Comparison of ENCODE assay signal across 15 cellular contexts in genomic region chr5:81234299-81234698, GRCh38. TPM values are rescaled to one million over a fixed set of nuclear protein-coding genes. Genes with fewer than 3 reads are reported as not detected.
A peak's percentile ranks its signal among the peaks of the same experiment; 100 is the strongest.
DNase-seq lines count a peak whose midpoint lies in the region; ATAC-seq and TF ChIP-seq lines count a peak whose summit lies in the region.
"Had no signal": no experiment of that assay in that cellular context is flagged by ENCODE, and none has a peak within 500 bp of the region (broad histone marks: within the 10 kb centered on the region; RNA-seq: fewer than 3 reads in every experiment).

No MANE protein-coding gene starts in this region.

- no peak overlapping the region for H3K4me3 ChIP-seq in cardiac muscle cell
- H3K4me3 ChIP-seq in gastroesophageal sphincter: no peak overlapping the region
- no peak overlapping the region for H3K4me3 ChIP-seq in ovary
- no peak overlapping the region for H3K4me3 ChIP-seq in uterus

- intact Hi-C loops in Right ventricle myocardium inferior (cut with DNase I) (no loop called here), ovary (cut with DNase I) (loop anchor here in 1 of 4 donors (10.0 kb wide), 1 partner anchor 61 kb away; no protein-coding TSS in a partner anchor), uterus (cut with DNase I; ENCODE audit: low total_unique reads) (no loop called here)

- H3K27ac ChIP-seq in cardiac muscle cell (peak overlapping the region; percentile 77), gastroesophageal sphincter (peak overlapping the region in 3 of 4 donors; percentile 50 to 81 (median 61)), ovary (peak overlapping the region; percentile 10 to 90), uterus (peak overlapping the region; percentile 73 to 76)
- H3K27ac ChIP-seq: brain microvascular endothelial cell, neutrophil had no signal

- no peaks in the 10 kb centered on the region for H3K27me3 ChIP-seq in cardiac muscle cell
- H3K27me3 ChIP-seq in gastroesophageal sphincter: no peaks in the 10 kb centered on the region
- no peaks in the 10 kb centered on the region for H3K27me3 ChIP-seq in ovary
- H3K27me3 ChIP-seq in uterus: no peaks in the 10 kb centered on the region
- H3K27me3 ChIP-seq: brain microvascular endothelial cell had no signal

- TF ChIP-seq CTCF in cardiac muscle cell (IDR thresholded peaks at IDR 0.05; ENCODE audit: low read depth, low read length) (no peak), gastroesophageal sphincter (IDR thresholded peaks at IDR 0.05) (no peak), ovary (IDR thresholded peaks at IDR 0.05) (no peak), uterus (IDR thresholded peaks at IDR 0.05) (no peak)

- ATAC-seq in Right ventricle myocardium inferior: no peak
- ATAC-seq in gastroesophageal sphincter: no peak
- ATAC-seq: SK-N-SH treated with all-trans-retinoic acid at 6 μM for 48 hours had no signal

- TF ChIP-seq POLR2A in gastroesophageal sphincter (IDR thresholded peaks at IDR 0.05) (no peak), ovary (IDR thresholded peaks at IDR 0.05) (no peak), uterus (IDR thresholded peaks at IDR 0.05) (no peak)

- H3K4me1 ChIP-seq in cardiac muscle cell (ENCODE audit: low read depth) (peaks cover 51% of the 10 kb centered on the region), gastroesophageal sphincter (peaks cover 4 to 43% (median 10%) of the 10 kb centered on the region in 3 donors), ovary (ENCODE audit: insufficient read depth) (peaks cover 24% of the 10 kb centered on the region), uterus (peaks cover 11 to 12% of the 10 kb centered on the region in 2 donors)

- WGBS in gastroesophageal sphincter (ENCODE audit: low coverage in 1 of 2), 2 donors: 83% methylated on average over 5 of the region's 7 CpGs; no CpG with 5 or more reads in 1 of the 2 donors
- WGBS in ovary, 3 donors: 54 to 62% (median 58%) methylated on average over 7 of the region's 7 CpGs

- DNase-seq in cardiac muscle cell (ENCODE audit: low read depth in 1 of 2, low spot score in 1 of 2) (no peak), Right ventricle myocardium inferior (ENCODE audit: missing footprints) (no peak), ovary (peak in 1 of 5 donors; percentile 30), uterus (no peak), epidermal melanocyte (ENCODE audit: insufficient read length, low spot score) (no peak), NCI-H69 (lab: John Stamatoyannopoulos, UW) (no peak)
- DNase-seq in stimulated activated CD4-positive, alpha-beta T cell treated with anti-CD3 and anti-CD28 coated beads, Interleukin-4, amount 100 ng/mL, for 24 hours: no peak
- DNase-seq: brain microvascular endothelial cell, HFFc6, NCI-H2107, NCI-H748 treated with DMSO at 0.1 percent for 48 hours had no signal

- TF ChIP-seq EP300 in gastroesophageal sphincter (IDR thresholded peaks at IDR 0.05) (no peak), ovary (IDR thresholded peaks at IDR 0.05) (no peak)

- H3K9me3 ChIP-seq in cardiac muscle cell (ENCODE audit: low read depth) (no peaks in the 10 kb centered on the region), gastroesophageal sphincter (no peaks in the 10 kb centered on the region), ovary (no peaks in the 10 kb centered on the region), uterus (no peaks in the 10 kb centered on the region)
- H3K9me3 ChIP-seq: neutrophil had no signal

- H3K36me3 ChIP-seq in cardiac muscle cell: no peaks in the 10 kb centered on the region
- H3K36me3 ChIP-seq in gastroesophageal sphincter: no peaks in the 10 kb centered on the region
- no peaks in the 10 kb centered on the region for H3K36me3 ChIP-seq in ovary
- no peaks in the 10 kb centered on the region for H3K36me3 ChIP-seq in uterus
- H3K36me3 ChIP-seq: brain microvascular endothelial cell, neutrophil had no signal

RNA-seq across cellular contexts. Expression of gene CKMT2, which starts 1.2 kb away (rescaled TPM):
- 37.1 and 83.5 TPM in 2 replicates for total RNA-seq in cardiac muscle cell
- 25.8 and 62.6 TPM in 2 replicates for polyA plus RNA-seq in cardiac muscle cell
- 1,804 TPM for total RNA-seq in Right ventricle myocardium inferior
- 10 to 100 TPM in 3 of 4 donors, 1 to 10 TPM in 1; 3.9 to 33.6 (median 14.2) TPM for total RNA-seq in gastroesophageal sphincter
- total RNA-seq in ovary: 10 to 100 TPM in 6 of 7 donors, 1 to 10 TPM in 1; 6.2 to 28.3 (median 13.0) TPM
- 10 to 100 TPM; 11.1 to 11.4 TPM for polyA plus RNA-seq in ovary
- total RNA-seq in uterus: 10 to 100 TPM in 2 of 4 donors, 1 to 10 TPM in 2; 3.5 to 20.5 (median 9.8) TPM
- total RNA-seq: activated CD8-positive, alpha-beta memory T cell treated with anti-CD3 and anti-CD28 coated beads for 36 hours; HFFc6 had no signal

Comparison
In these comparisons a context has a peak if more than half of its experiments do, and no peak if none do; other contexts are left out.
1. RNA of gene CKMT2, which starts 1.2 kb away (total RNA-seq): 1,804 TPM in Right ventricle myocardium inferior (single experiment); 37.1 to 83.5 TPM in cardiac muscle cell, 3.9 to 33.6 TPM in gastroesophageal sphincter, 6.2 to 28.3 TPM in ovary and 3.5 to 20.5 TPM in uterus; every median in the first group is over 10 times any median in the second.
2. Peak in every context shown above with its lines, with median percentiles within 50 percentile points of each other: H3K27ac ChIP-seq.